ENCODE assay signal across 18 cellular contexts in genomic region chr1:3011127-3011526, GRCh38. TPM values are rescaled to one million over a fixed set of nuclear protein-coding genes. Genes with fewer than 3 reads are reported as not detected.
DNase-seq lines count a peak whose midpoint lies in the region; TF ChIP-seq lines count a peak whose summit lies in the region.
"Had no signal": no experiment of that assay in that cellular context is flagged by ENCODE, and none has a peak within 500 bp of the region (broad histone marks: within the 10 kb centered on the region; RNA-seq: fewer than 3 reads in every experiment).

No MANE protein-coding gene starts in this region.

- peaks cover 36 to 46% (median 41%) of the 10 kb centered on the region in 11 experiments for H3K9me3 ChIP-seq in BLaER1 treated with 17β-estradiol and CSF1 and Interleukin-3, amounts not matched to agents 10 nM and 100 nM (replicated peaks in 1 of 11)
- H3K9me3 ChIP-seq in osteoblast (ENCODE audit: low read depth, low read length), result peaks cover 6% of the 10 kb centered on the region

- no peaks in the 10 kb centered on the region for H3K36me3 Mint-ChIP-seq in activated naive CD4-positive, alpha-beta T cell treated with anti-CD3 and anti-CD28 coated beads, Interleukin-2, amount 10 ng/mL, durations not matched to agents 7 days and 5 days

- peaks cover 26% of the 10 kb centered on the region for H3K9me3 Mint-ChIP-seq in activated naive CD4-positive, alpha-beta T cell treated with anti-CD3 and anti-CD28 coated beads, Interleukin-2, amount 10 ng/mL, durations not matched to agents 7 days and 5 days

- intact Hi-C loops in dorsolateral prefrontal cortex (cut with DNase I), result loop anchor here (5.0 to 10.0 kb wide), 7 partner anchors 99 to 411 kb away; no protein-coding TSS in a partner anchor

- DNase-seq in activated naive CD4-positive, alpha-beta T cell treated with anti-CD3 and anti-CD28 coated beads, Interleukin-2, amount 10 ng/mL, durations not matched to agents 7 days and 5 days, result peak; percentile 20
- no peak for DNase-seq in activated naive CD4-positive, alpha-beta T cell (lab: John Stamatoyannopoulos, UW)
- DNase-seq in dorsolateral prefrontal cortex, result peak in 6 of 10 donors; percentile 15 to 39 (median 27)
- DNase-seq in osteoblast (ENCODE audit: insufficient read length, low spot score, missing footprints), result peak; percentile 39
- DNase-seq in DMS 273 treated with DMSO at 0.1 percent for 48 hours (lab: John Stamatoyannopoulos, UW), result no peak
- DNase-seq in ecto neural progenitor cell (ENCODE audit: low spot score), result no peak
- no peak for DNase-seq in cerebellar cortex (ENCODE audit: low spot score)
- DNase-seq: ACHN, Calu3, DMS153, DMS79 treated with DMSO at 0.1 percent for 48 hours, EL, GOT3, H9 had no signal

- no peaks in the 10 kb centered on the region for H3K79me2 ChIP-seq in osteoblast (ENCODE audit: insufficient read depth, low read length)

- peaks cover 0 to 32% (median 10%) of the 10 kb centered on the region in 11 experiments; a peak in 12 of 22 replicates for H3K27me3 ChIP-seq in BLaER1 treated with 17β-estradiol and CSF1 and Interleukin-3, amounts not matched to agents 10 nM and 100 nM
- H3K27me3 ChIP-seq in dorsolateral prefrontal cortex (peaks cover 0 to 42% (median 3%) of the 10 kb centered on the region in 45 donors), osteoblast (ENCODE audit: insufficient read depth, low read length) (peaks cover 2% of the 10 kb centered on the region)

- H4K20me1 ChIP-seq in BLaER1 treated with 17β-estradiol and CSF1 and Interleukin-3, amounts not matched to agents 10 nM and 100 nM, result peaks cover 0 to 35% (median 15%) of the 10 kb centered on the region in 11 experiments; a peak in 16 of 22 replicates
- no peaks in the 10 kb centered on the region for H4K20me1 ChIP-seq in osteoblast (ENCODE audit: insufficient read depth, low read length)

- peaks cover 0 to 9% (median 0%) of the 10 kb centered on the region in 11 experiments; a peak in 1 of 22 replicates for H3K36me3 ChIP-seq in BLaER1 treated with 17β-estradiol and CSF1 and Interleukin-3, amounts not matched to agents 10 nM and 100 nM
- no peaks in the 10 kb centered on the region for H3K36me3 ChIP-seq in osteoblast (ENCODE audit: insufficient read depth, low read length)

- no peak overlapping the region for H3K27ac ChIP-seq in BLaER1 treated with 17β-estradiol and CSF1 and Interleukin-3, amounts not matched to agents 10 nM and 100 nM
- peak overlapping the region in 30 of 59 donors; percentile 26 to 98 (median 88) for H3K27ac ChIP-seq in dorsolateral prefrontal cortex
- no peak overlapping the region for H3K27ac ChIP-seq in osteoblast (ENCODE audit: low read depth, low read length)

- peaks cover 2% of the 10 kb centered on the region for H3K4me1 Mint-ChIP-seq in activated naive CD4-positive, alpha-beta T cell treated with anti-CD3 and anti-CD28 coated beads, Interleukin-2, amount 10 ng/mL, durations not matched to agents 7 days and 5 days

- H3K9ac ChIP-seq in BLaER1 treated with 17β-estradiol and CSF1 and Interleukin-3, amounts not matched to agents 10 nM and 100 nM, result peak overlapping the region in 1 of 11 experiments; percentile 26; a peak in 1 of 22 replicates

- no peak overlapping the region for H3K4me3 ChIP-seq in BLaER1 treated with 17β-estradiol and CSF1 and Interleukin-3, amounts not matched to agents 10 nM and 100 nM
- H3K4me3 ChIP-seq in dorsolateral prefrontal cortex (no peak overlapping the region), osteoblast (ENCODE audit: insufficient read depth, low read length) (no peak overlapping the region)

- H3K27me3 Mint-ChIP-seq in activated naive CD4-positive, alpha-beta T cell treated with anti-CD3 and anti-CD28 coated beads, Interleukin-2, amount 10 ng/mL, durations not matched to agents 7 days and 5 days, result peaks cover 23% of the 10 kb centered on the region

- H2AFZ ChIP-seq in osteoblast (ENCODE audit: low read length), result no peak overlapping the region

- H3K27ac Mint-ChIP-seq in activated naive CD4-positive, alpha-beta T cell treated with anti-CD3 and anti-CD28 coated beads, Interleukin-2, amount 10 ng/mL, durations not matched to agents 7 days and 5 days, result no peak overlapping the region
- H3K27ac Mint-ChIP-seq: CD4-positive, alpha-beta T cell; H9 had no signal

- TF ChIP-seq CTCF in dorsolateral prefrontal cortex (IDR thresholded peaks at IDR 0.05 in 54 of 56, conservative IDR thresholded peaks at IDR 0.05 in 2 of 56; ENCODE audit: low read depth in 1 of 56, partially characterized antibody in 56 of 56) (no peak), osteoblast (IDR thresholded peaks at IDR 0.05; ENCODE audit: extremely low read depth, low read depth, low read length) (no peak)

- peak overlapping the region in 8 of 11 experiments; percentile 58 to 82 (median 71); a peak in 9 of 22 replicates for H3K4me2 ChIP-seq in BLaER1 treated with 17β-estradiol and CSF1 and Interleukin-3, amounts not matched to agents 10 nM and 100 nM
- H3K4me2 ChIP-seq in osteoblast (ENCODE audit: insufficient read depth, low read length), result no peak overlapping the region

- H3K4me3 Mint-ChIP-seq in activated naive CD4-positive, alpha-beta T cell treated with anti-CD3 and anti-CD28 coated beads, Interleukin-2, amount 10 ng/mL, durations not matched to agents 7 days and 5 days, result no peak overlapping the region
- H3K4me3 Mint-ChIP-seq: CD4-positive, alpha-beta T cell; H9 had no signal

- CTCF ChIA-PET in activated naive CD4-positive, alpha-beta T cell treated with anti-CD3 and anti-CD28 coated beads, Interleukin-2, amount 10 ng/mL, durations not matched to agents 7 days and 5 days (lab: Charles Lee), result no interaction called here

- peaks cover 10 to 22% (median 19%) of the 10 kb centered on the region in 10 experiments; a peak in 19 of 20 replicates for H3K4me1 ChIP-seq in BLaER1 treated with 17β-estradiol and CSF1 and Interleukin-3, amounts not matched to agents 10 nM and 100 nM
- no peaks in the 10 kb centered on the region for H3K4me1 ChIP-seq in osteoblast (ENCODE audit: insufficient read depth, low read length)

RNA-seq across cellular contexts. Expression of gene ACTRT2, which starts 10.1 kb away (rescaled TPM):
- total RNA-seq in dorsolateral prefrontal cortex, result under 1 TPM in 1 of 120 experiments, not detected in 119; 0.32 TPM
- not detected in 2 replicates for total RNA-seq in osteoblast
- total RNA-seq: A172; Calu3; CD4-positive, alpha-beta T cell; H9; HT-29 had no signal

RNA-seq across cellular contexts. Expression of gene PRDM16, which starts 57.9 kb away (rescaled TPM):
- total RNA-seq in dorsolateral prefrontal cortex, result 10 to 100 TPM in 119 of 120 experiments, 1 to 10 TPM in 1; 9.8 to 52.0 (median 18.9) TPM
- total RNA-seq in osteoblast, result 6.5 and 8.3 TPM in 2 replicates
- total RNA-seq: CD4-positive, alpha-beta T cell; HT-29 had no signal

Comparison
In these comparisons a context has a peak if more than half of its experiments do, and no peak if none do; other contexts are left out.
1. DNase-seq: peak in activated naive CD4-positive, alpha-beta T cell treated with anti-CD3 and anti-CD28 coated beads, Interleukin-2, amount 10 ng/mL, durations not matched to agents 7 days and 5 days (single experiment), dorsolateral prefrontal cortex (6 of 10) and osteoblast (single experiment); none in activated naive CD4-positive, alpha-beta T cell (0 of 4), DMS 273 treated with DMSO at 0.1 percent for 48 hours (single experiment), ecto neural progenitor cell (single experiment) and cerebellar cortex (single experiment).
2. H3K27ac ChIP-seq: peak in dorsolateral prefrontal cortex (30 of 59); none in BLaER1 treated with 17β-estradiol and CSF1 and Interleukin-3, amounts not matched to agents 10 nM and 100 nM (0 of 11) and osteoblast (single experiment).